Comparison of ENCODE assay signal across 8 cellular contexts in the genomic region with DNA sequence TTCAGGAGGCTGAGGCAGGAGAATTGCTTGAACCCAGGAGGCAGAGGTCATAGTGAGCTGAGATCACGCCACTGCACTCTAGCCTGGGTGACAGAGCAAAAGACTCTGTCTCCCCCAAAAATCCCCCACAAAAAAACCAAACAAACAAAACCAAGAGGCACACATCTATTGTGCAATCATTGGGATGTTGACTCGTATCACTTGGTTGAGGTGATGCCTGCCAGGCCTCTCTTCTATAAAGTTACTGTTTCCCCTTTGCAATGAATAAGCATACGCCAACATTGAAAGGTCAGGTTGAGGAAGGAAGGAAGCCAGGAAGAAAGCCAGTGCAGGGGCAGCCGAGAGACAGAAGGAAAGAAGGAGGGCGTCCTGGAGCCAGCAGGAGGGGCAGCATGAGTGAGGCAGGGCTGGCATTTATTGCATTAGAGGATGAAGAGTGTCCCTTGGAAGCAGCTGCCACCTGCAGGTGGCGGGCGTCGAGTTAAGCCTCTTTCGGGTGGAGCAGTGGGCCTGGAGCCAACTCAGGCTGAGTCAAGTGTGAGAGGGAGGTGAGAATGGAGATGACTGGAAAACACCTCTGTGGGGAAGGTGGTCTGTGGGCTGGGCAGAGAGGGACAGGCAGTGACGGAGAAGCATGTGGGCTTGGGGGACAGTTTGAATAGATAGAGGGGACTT. TPM values are rescaled to one million over a fixed set of nuclear protein-coding genes. Genes with fewer than 3 reads are reported as not detected.
DNase-seq lines count a peak whose midpoint lies in the region; ATAC-seq and TF ChIP-seq lines count a peak whose summit lies in the region.

No MANE protein-coding gene starts in this region.

- H3K36me3 Mint-ChIP-seq in activated T-cell treated with anti-CD3 and anti-CD28 coated beads, Interleukin-2, amount 50 U/mL, for 72 hours (ENCODE audit: insufficient read depth in 2 of 2) = no peaks in the 10 kb centered on the region

- DNase-seq in stimulated activated naive CD4-positive, alpha-beta T cell treated with Interleukin-2 at 50 U/mL for 16 hours (lab: John Stamatoyannopoulos, UW) = peak; percentile 34
- DNase-seq in stimulated activated naive CD4-positive, alpha-beta T cell (lab: John Stamatoyannopoulos, UW) = no peak
- peak; percentile 84 for DNase-seq in NCI-H2171 treated with DMSO at 0.1 percent for 48 hours (lab: John Stamatoyannopoulos, UW)
- peak; percentile 72 to 77 for DNase-seq in activated T-cell treated with anti-CD3 and anti-CD28 coated beads, Interleukin-2, amount 50 U/mL, for 72 hours
- no peak for DNase-seq in kidney epithelial cell (ENCODE audit: low read depth)
- DNase-seq in stimulated activated CD8-positive, alpha-beta memory T cell treated with anti-CD3 and anti-CD28 coated beads, Interleukin-7, amount 100 ng/mL, for 48 hours (ENCODE audit: extremely low read depth in 1 of 2, low read depth in 1 of 2) = peak; percentile 38 to 68

- no peaks in the 10 kb centered on the region for H3K9me3 Mint-ChIP-seq in activated T-cell treated with anti-CD3 and anti-CD28 coated beads, Interleukin-2, amount 50 U/mL, for 72 hours

- peak; percentile 57 for TF ChIP-seq CTCF in kidney epithelial cell (IDR thresholded peaks at IDR 0.05; ENCODE audit: insufficient read depth, low read length, poor library complexity, severe bottlenecking)

- peaks cover 9% of the 10 kb centered on the region for H3K27me3 Mint-ChIP-seq in activated T-cell treated with anti-CD3 and anti-CD28 coated beads, Interleukin-2, amount 50 U/mL, for 72 hours (ENCODE audit: low read depth)

- peak; percentile 89 to 92 for ATAC-seq in activated T-cell treated with anti-CD3 and anti-CD28 coated beads, Interleukin-2, amount 50 U/mL, for 72 hours (replicated peaks in 1 of 2)
- ATAC-seq in HG03520 (IDR thresholded peaks at IDR 0.05; ENCODE audit: unreplicated experiment) (no peak), HG03442 (IDR thresholded peaks at IDR 0.05; ENCODE audit: unreplicated experiment) (no peak)

- no peaks in the 10 kb centered on the region for H3K36me3 ChIP-seq in kidney epithelial cell (ENCODE audit: control insufficient read depth, insufficient read depth, low read length)

- H3K4me3 Mint-ChIP-seq in activated T-cell treated with anti-CD3 and anti-CD28 coated beads, Interleukin-2, amount 50 U/mL, for 72 hours = peak overlapping the region; percentile 0 to 1

- no peaks in the 10 kb centered on the region for H3K27me3 ChIP-seq in kidney epithelial cell (ENCODE audit: control insufficient read depth, insufficient read depth, low read length)

- no peak overlapping the region for H3K4me3 ChIP-seq in kidney epithelial cell (ENCODE audit: low read depth, low read length)

- H3K4me1 Mint-ChIP-seq in activated T-cell treated with anti-CD3 and anti-CD28 coated beads, Interleukin-2, amount 50 U/mL, for 72 hours (ENCODE audit: low read depth) = peaks cover 16% of the 10 kb centered on the region

- H3K27ac Mint-ChIP-seq in activated T-cell treated with anti-CD3 and anti-CD28 coated beads, Interleukin-2, amount 50 U/mL, for 72 hours = no peak overlapping the region

RNA-seq across cellular contexts. Expression of a gene that starts 8.3 kb away (rescaled TPM):
- not detected for total RNA-seq in activated T-cell treated with anti-CD3 and anti-CD28 coated beads, Interleukin-2, amount 50 U/mL, for 72 hours
- 1.2 and 1.7 TPM in 2 replicates for total RNA-seq in kidney epithelial cell

Comparison
In these comparisons a context has a peak if more than half of its experiments do, and no peak if none do; other contexts are left out.
1. DNase-seq: peak in stimulated activated naive CD4-positive, alpha-beta T cell treated with Interleukin-2 at 50 U/mL for 16 hours (single experiment), NCI-H2171 treated with DMSO at 0.1 percent for 48 hours (single experiment), activated T-cell treated with anti-CD3 and anti-CD28 coated beads, Interleukin-2, amount 50 U/mL, for 72 hours (2 of 2) and stimulated activated CD8-positive, alpha-beta memory T cell treated with anti-CD3 and anti-CD28 coated beads, Interleukin-7, amount 100 ng/mL, for 48 hours (2 of 2); none in stimulated activated naive CD4-positive, alpha-beta T cell (0 of 6) and kidney epithelial cell (single experiment).
2. ATAC-seq: peak in activated T-cell treated with anti-CD3 and anti-CD28 coated beads, Interleukin-2, amount 50 U/mL, for 72 hours (2 of 2); none in HG03520 (single experiment) and HG03442 (single experiment).